ENCODE assay signal across 9 cellular contexts in the genomic region with DNA sequence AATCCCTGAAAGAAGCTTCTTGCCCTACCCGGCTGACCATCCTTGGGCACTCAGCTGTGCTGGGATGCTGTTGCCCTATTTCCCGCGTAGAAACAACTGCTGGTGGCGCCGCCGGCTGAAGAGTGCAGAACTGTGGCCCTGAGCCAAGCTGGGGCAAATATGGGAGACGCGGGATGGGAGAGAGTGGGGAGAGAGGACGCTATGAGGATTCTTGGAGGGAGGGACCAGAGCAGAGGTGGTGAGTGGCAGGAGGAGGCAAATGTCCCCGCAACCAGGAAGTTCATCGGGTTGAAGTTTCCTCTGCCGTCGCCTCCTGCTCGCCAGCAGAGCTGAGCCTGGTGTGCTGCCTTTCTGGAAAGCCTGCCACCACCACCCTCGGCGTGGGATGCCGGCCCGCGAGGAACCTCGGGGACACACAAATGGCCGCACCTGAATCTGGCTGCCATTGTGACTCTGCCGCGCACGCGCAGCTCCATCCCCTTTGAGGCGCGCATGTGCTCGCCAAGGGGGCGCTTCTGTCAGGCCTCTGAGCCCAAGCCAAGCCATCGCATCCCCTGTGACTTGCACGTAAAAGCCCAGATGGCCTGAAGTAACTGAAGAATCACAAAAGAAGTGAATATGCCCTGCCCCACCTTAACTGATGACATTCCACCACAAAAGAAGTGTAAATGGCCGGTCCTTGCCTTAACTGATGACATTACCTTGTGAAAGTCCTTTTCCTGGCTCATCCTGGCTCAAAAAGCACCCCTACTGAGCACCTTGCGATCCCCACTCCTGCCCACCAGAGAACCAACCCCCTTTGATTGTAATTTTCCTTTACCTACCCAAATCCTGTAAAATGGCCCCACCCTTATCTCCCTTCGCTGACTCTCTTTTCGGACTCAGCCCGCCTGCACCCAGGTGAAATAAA. TPM values are rescaled to one million over a fixed set of nuclear protein-coding genes. Genes with fewer than 3 reads are reported as not detected.
A peak's percentile ranks its signal among the peaks of the same experiment; 100 is the strongest.
DNase-seq lines count a peak whose midpoint lies in the region; ATAC-seq and TF ChIP-seq lines count a peak whose summit lies in the region.
"Not testable (repeated sequence)": the region's sequence is repeated elsewhere in the genome, so short reads cannot be mapped to it uniquely, and the experiment has no call there.
"Had no signal": no experiment of that assay in that cellular context is flagged by ENCODE, and none has a peak within 500 bp of the region (broad histone marks: within the 10 kb centered on the region; RNA-seq: fewer than 3 reads in every experiment).

No MANE protein-coding gene starts in this region.

- peak overlapping the region; percentile 21 to 32 for H3K4me3 ChIP-seq in cardiac fibroblast (replicated peaks in 1 of 2; ENCODE audit: low read depth in 2 of 2, low read length in 2 of 2)

- intact Hi-C loops in left ventricle myocardium superior (cut with micrococcal nuclease): not testable (repeated sequence)

- peaks cover 28% of the 10 kb centered on the region for H3K4me1 Mint-ChIP-seq in activated CD8-positive, alpha-beta memory T cell treated with anti-CD3 and anti-CD28 coated beads, Interleukin-2, amount 10 ng/mL, durations not matched to agents 7 days and 5 days
- peaks cover 12 to 18% of the 10 kb centered on the region in 2 donors for H3K4me1 Mint-ChIP-seq in natural killer cell treated with Interleukin-12 subunit alpha and Interleukin-12 subunit beta and Interleukin-15 and Interleukin-18, amount 100 ng/mL, for 72 hours (ENCODE audit: low read depth in 2 of 2)

- not testable (repeated sequence) for H3K27me3 Mint-ChIP-seq in activated CD8-positive, alpha-beta memory T cell treated with anti-CD3 and anti-CD28 coated beads, Interleukin-2, amount 10 ng/mL, durations not matched to agents 7 days and 5 days; natural killer cell treated with Interleukin-12 subunit alpha and Interleukin-12 subunit beta and Interleukin-15 and Interleukin-18, amount 100 ng/mL, for 72 hours

- TF ChIP-seq CTCF in cardiac fibroblast (IDR thresholded peaks at IDR 0.05; ENCODE audit: low read depth, low read length): not testable (repeated sequence)

- peaks cover 15% of the 10 kb centered on the region for H3K36me3 Mint-ChIP-seq in activated CD8-positive, alpha-beta memory T cell treated with anti-CD3 and anti-CD28 coated beads, Interleukin-2, amount 10 ng/mL, durations not matched to agents 7 days and 5 days
- not testable (repeated sequence) for H3K36me3 Mint-ChIP-seq in natural killer cell treated with Interleukin-12 subunit alpha and Interleukin-12 subunit beta and Interleukin-15 and Interleukin-18, amount 100 ng/mL, for 72 hours

- H3K27ac Mint-ChIP-seq in activated CD8-positive, alpha-beta memory T cell treated with anti-CD3 and anti-CD28 coated beads, Interleukin-2, amount 10 ng/mL, durations not matched to agents 7 days and 5 days: peak overlapping the region; percentile 69
- H3K27ac Mint-ChIP-seq in natural killer cell treated with Interleukin-12 subunit alpha and Interleukin-12 subunit beta and Interleukin-15 and Interleukin-18, amount 100 ng/mL, for 72 hours: peak overlapping the region; percentile 85 to 89

- DNase-seq in Ammon's horn (ENCODE audit: low spot score) (peak; percentile 14), NCI-H1092 treated with DMSO at 0.1 percent for 48 hours (lab: John Stamatoyannopoulos, UW) (peak; percentile 66), left ventricle myocardium superior (peak; percentile 79)
- peak; percentile 65 for DNase-seq in activated CD8-positive, alpha-beta memory T cell treated with anti-CD3 and anti-CD28 coated beads, Interleukin-2, amount 10 ng/mL, durations not matched to agents 7 days and 5 days
- DNase-seq in cardiac fibroblast (ENCODE audit: low read depth in 2 of 2): not testable (repeated sequence)
- DNase-seq in natural killer cell treated with Interleukin-12 subunit alpha and Interleukin-12 subunit beta and Interleukin-15 and Interleukin-18, amount 100 ng/mL, for 72 hours (ENCODE audit: low spot score): peak; percentile 62
- DNase-seq in stimulated activated CD4-positive, alpha-beta T cell treated with anti-CD3 and anti-CD28 coated beads, TNF-alpha, amount 100 ng/mL, for 4 hours (ENCODE audit: low read depth in 3 of 3): peak; percentile 3 to 23 (median 21)

- ATAC-seq in GM19397 (IDR thresholded peaks at IDR 0.05; ENCODE audit: unreplicated experiment): peak; percentile 74
- ATAC-seq in activated CD8-positive, alpha-beta memory T cell treated with anti-CD3 and anti-CD28 coated beads, Interleukin-2, amount 10 ng/mL, durations not matched to agents 7 days and 5 days: peak; percentile 76
- peak; percentile 75 for ATAC-seq in left ventricle myocardium superior
- ATAC-seq in natural killer cell treated with Interleukin-12 subunit alpha and Interleukin-12 subunit beta and Interleukin-15 and Interleukin-18, amount 100 ng/mL, for 72 hours: peak; percentile 75 to 81

- H3K9me3 Mint-ChIP-seq in activated CD8-positive, alpha-beta memory T cell treated with anti-CD3 and anti-CD28 coated beads, Interleukin-2, amount 10 ng/mL, durations not matched to agents 7 days and 5 days (ENCODE audit: low read depth); natural killer cell treated with Interleukin-12 subunit alpha and Interleukin-12 subunit beta and Interleukin-15 and Interleukin-18, amount 100 ng/mL, for 72 hours: not testable (repeated sequence)

- CTCF ChIA-PET in activated CD8-positive, alpha-beta memory T cell treated with anti-CD3 and anti-CD28 coated beads, Interleukin-2, amount 10 ng/mL, durations not matched to agents 7 days and 5 days (lab: Charles Lee): interaction anchor here (0.9 to 2.4 kb wide), 5 partner anchors 11 to 144 kb away, joined by 3 to 8 read pairs (median 5); no protein-coding TSS in a partner anchor

- H3K4me3 Mint-ChIP-seq in activated CD8-positive, alpha-beta memory T cell treated with anti-CD3 and anti-CD28 coated beads, Interleukin-2, amount 10 ng/mL, durations not matched to agents 7 days and 5 days: peak overlapping the region; percentile 71
- peak overlapping the region; percentile 93 for H3K4me3 Mint-ChIP-seq in natural killer cell treated with Interleukin-12 subunit alpha and Interleukin-12 subunit beta and Interleukin-15 and Interleukin-18, amount 100 ng/mL, for 72 hours

RNA-seq across cellular contexts. Expression of a gene that starts 36.9 kb away (rescaled TPM):
- not detected for total RNA-seq in activated CD8-positive, alpha-beta memory T cell treated with anti-CD3 and anti-CD28 coated beads, Interleukin-2, amount 10 ng/mL, durations not matched to agents 7 days and 5 days
- not detected for total RNA-seq in left ventricle myocardium superior
- total RNA-seq in natural killer cell treated with Interleukin-12 subunit alpha and Interleukin-12 subunit beta and Interleukin-15 and Interleukin-18, amount 100 ng/mL, for 72 hours: not detected
- total RNA-seq: posterior vena cava had no signal

RNA-seq across cellular contexts. Expression of a gene that starts 59.9 kb away (rescaled TPM):
- 10 to 100 TPM in 1 of 2 experiments, 1 to 10 TPM in 1; 4.8 to 22.7 TPM for total RNA-seq in activated CD8-positive, alpha-beta memory T cell treated with anti-CD3 and anti-CD28 coated beads, Interleukin-2, amount 10 ng/mL, durations not matched to agents 7 days and 5 days
- total RNA-seq in left ventricle myocardium superior: 231 TPM
- 1 to 10 TPM; 2.7 to 6.8 TPM for total RNA-seq in natural killer cell treated with Interleukin-12 subunit alpha and Interleukin-12 subunit beta and Interleukin-15 and Interleukin-18, amount 100 ng/mL, for 72 hours
